Comparison of ENCODE assay signal across 1 cellular context in genomic region chr1:12309783-12310742, GRCh38.
TF ChIP-seq lines count a peak whose summit lies in the region.

No MANE protein-coding gene starts in this region.

TF ChIP-seq in HepG2, 621 proteins besides CTCF, POLR2A, EP300 and RAD21 (continued from another document):
- TF ChIP-seq, protein P1, sequence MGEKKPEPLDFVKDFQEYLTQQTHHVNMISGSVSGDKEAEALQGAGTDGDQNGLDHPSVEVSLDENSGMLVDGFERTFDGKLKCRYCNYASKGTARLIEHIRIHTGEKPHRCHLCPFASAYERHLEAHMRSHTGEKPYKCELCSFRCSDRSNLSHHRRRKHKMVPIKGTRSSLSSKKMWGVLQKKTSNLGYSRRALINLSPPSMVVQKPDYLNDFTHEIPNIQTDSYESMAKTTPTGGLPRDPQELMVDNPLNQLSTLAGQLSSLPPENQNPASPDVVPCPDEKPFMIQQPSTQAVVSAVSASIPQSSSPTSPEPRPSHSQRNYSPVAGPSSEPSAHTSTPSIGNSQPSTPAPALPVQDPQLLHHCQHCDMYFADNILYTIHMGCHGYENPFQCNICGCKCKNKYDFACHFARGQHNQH (CRISPR knock-in tag; IDR thresholded peaks at IDR 0.05), result no peak
- TF ChIP-seq HNRNPK (IDR thresholded peaks at IDR 0.05; ENCODE audit: low read depth, low read length, poor library complexity, severe bottlenecking), result peak; percentile 61
